ENCODE assay signal across 17 cellular contexts in the genomic region with DNA sequence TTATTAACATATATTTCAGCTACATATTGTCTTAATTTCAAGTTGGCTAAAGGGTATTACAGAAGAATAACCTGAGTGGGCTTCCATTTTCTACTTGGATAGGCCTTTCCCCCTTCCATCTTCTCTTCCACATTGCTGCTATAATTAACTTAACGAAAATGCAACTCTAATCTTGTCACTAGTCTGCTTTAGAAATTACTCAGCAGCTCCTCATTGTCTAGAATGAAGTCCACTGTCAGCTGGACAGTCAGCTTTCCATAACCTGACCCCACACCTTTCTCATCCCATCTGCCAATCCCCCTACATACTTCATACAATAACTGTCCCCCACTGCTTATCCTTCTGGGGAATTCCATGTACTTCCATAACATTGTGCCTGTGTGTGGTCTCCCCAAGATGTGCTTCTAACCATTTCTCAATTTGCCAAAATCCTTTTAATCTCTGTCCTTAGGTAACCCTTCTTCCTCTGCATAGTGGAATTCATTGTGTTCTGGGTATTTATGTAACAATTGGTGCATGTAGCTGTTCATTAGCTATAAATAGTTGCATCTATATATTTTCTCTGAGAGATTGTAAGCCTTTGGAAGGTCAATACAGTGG. TPM values are rescaled to one million over a fixed set of nuclear protein-coding genes. Genes with fewer than 3 reads are reported as not detected.
"Had no signal": no experiment of that assay in that cellular context is flagged by ENCODE, and none has a peak within 500 bp of the region (broad histone marks: within the 10 kb centered on the region; RNA-seq: fewer than 3 reads in every experiment).

No MANE protein-coding gene starts in this region.

- H3K4me3 ChIP-seq: breast epithelium, coronary artery, gastrocnemius medialis, heart right ventricle, left lung, thyroid gland had no signal

- H3K4me1 ChIP-seq: breast epithelium had no signal

- H3K36me3 ChIP-seq: breast epithelium, gastrocnemius medialis, heart right ventricle, left lung, thyroid gland had no signal

- H3K27ac ChIP-seq: breast epithelium, coronary artery, gastrocnemius medialis, heart right ventricle, left lung, thyroid gland had no signal

- ATAC-seq: activated CD4-positive, CD25-positive, alpha-beta regulatory T cell treated with anti-CD3 and anti-CD28 coated beads, Interleukin-2, amount 50 U/mL, for 24 hours; activated T-cell treated with anti-CD3 and anti-CD28 coated beads, Interleukin-2, amount 50 U/mL, for 4 hours; gastrocnemius medialis; heart right ventricle; left lung; stimulated activated naive B cell treated with anti-CD40 and anti-IgM and Interleukin-4, amounts not matched to agents 10 μg/mL and 1 μg/mL and 100 μg/mL, for 72 hours had no signal

- DNase-seq: activated CD4-positive, alpha-beta T cell treated with anti-CD3 and anti-CD28 coated beads, Interleukin-2, amount 50 U/mL, for 1 hour; activated CD8-positive, alpha-beta memory T cell treated with anti-CD3 and anti-CD28 coated beads, Interleukin-2, amount 50 U/mL, for 4 hours; activated effector memory CD4-positive, alpha-beta T cell treated with Interleukin-2 at 50 U/mL for 16 hours; activated naive CD4-positive, alpha-beta T cell treated with anti-CD3 and anti-CD28 coated beads, Interleukin-2, amount 10 ng/mL, durations not matched to agents 7 days and 5 days; activated T-cell treated with anti-CD3 and anti-CD28 coated beads, Interleukin-2, amount 50 U/mL, for 4 hours; gastrocnemius medialis; heart right ventricle; left lung; nucleus accumbens; posterior cingulate gyrus; stimulated activated naive B cell treated with anti-CD40 and anti-IgM and Interleukin-4, amounts not matched to agents 10 μg/mL and 1 μg/mL and 100 μg/mL, for 72 hours; T1000; thyroid gland had no signal

- H3K27me3 ChIP-seq: breast epithelium, gastrocnemius medialis, heart right ventricle, left lung, thyroid gland had no signal

- H3K9me3 ChIP-seq: breast epithelium, gastrocnemius medialis, heart right ventricle, left lung, thyroid gland had no signal

RNA-seq across cellular contexts. Expression of gene MND1, which starts 4.8 kb away (rescaled TPM):
- total RNA-seq: ureter had no signal
